6 cellular contexts compared by ENCODE assay signal in genomic region chr6:45364466-45364865, GRCh38.
"Had no signal": no experiment of that assay in that cellular context is flagged by ENCODE, and none has a peak within 500 bp of the region (broad histone marks: within the 10 kb centered on the region; RNA-seq: fewer than 3 reads in every experiment).

No MANE protein-coding gene starts in this region.

- FAIRE-seq: HTR-8/SVneo had no signal

- DNase-seq: GOT3, H9, HCEC 1CT, IMR-90, KBM-7 had no signal
